ENCODE assay signal across 8 cellular contexts in genomic region chr16:30557397-30557949, GRCh38. TPM values are rescaled to one million over a fixed set of nuclear protein-coding genes. Genes with fewer than 3 reads are reported as not detected.
DNase-seq lines count a peak whose midpoint lies in the region; ATAC-seq, FAIRE-seq and TF ChIP-seq lines count a peak whose summit lies in the region.

No MANE protein-coding gene starts in this region.

- no peak overlapping the region for H4K8ac ChIP-seq in H1 (ENCODE audit: extremely low read depth, insufficient read depth, low read length)

- H2AK5ac ChIP-seq in H1 (ENCODE audit: low read depth, low read length) = no peak overlapping the region

- peak overlapping the region; percentile 90 for H3K4me3 ChIP-seq in CD8-positive, alpha-beta memory T cell (ENCODE audit: low read length)
- peak overlapping the region; percentile 58 to 86 (median 76) for H3K4me3 ChIP-seq in H1 (ENCODE audit: extremely low read depth in 1 of 4, insufficient read depth in 2 of 4, low read depth in 3 of 4, low read length in 4 of 4)

- H3K27me3 ChIP-seq in CD8-positive, alpha-beta memory T cell (ENCODE audit: insufficient read depth, low read length, poor library complexity, severe bottlenecking) = no peaks in the 10 kb centered on the region
- H3K27me3 ChIP-seq in H1 (replicated peaks in 1 of 4; ENCODE audit: control insufficient read depth in 3 of 4, extremely low read depth in 1 of 4, insufficient read depth in 3 of 4, low read length in 3 of 4) = peaks cover 0 to 3% (median 1%) of the 10 kb centered on the region in 4 experiments; a peak in 1 of 7 replicates

- no peak overlapping the region for H4K91ac ChIP-seq in H1 (replicated peaks; ENCODE audit: insufficient read length, low read length)

- TF ChIP-seq CTCF in RWPE1 (conservative IDR thresholded peaks at IDR 0.05; ENCODE audit: low read depth) (no peak), H1 (IDR thresholded peaks at IDR 0.05; ENCODE audit: control extremely low read depth in 1 of 3, insufficient read depth in 1 of 3, low read depth in 1 of 3, low read length in 3 of 3) (no peak)

- no peaks in the 10 kb centered on the region for H3K79me1 ChIP-seq in H1 (ENCODE audit: low read depth, low read length)

- H3K36me3 Mint-ChIP-seq in CD8-positive, alpha-beta memory T cell = peaks cover 0 to 38% (median 2%) of the 10 kb centered on the region in 3 donors
- H3K36me3 Mint-ChIP-seq in naive thymus-derived CD8-positive, alpha-beta T cell = peaks cover 0 to 27% (median 0%) of the 10 kb centered on the region in 3 donors

- DNase-seq in CD8-positive, alpha-beta memory T cell = no peak
- DNase-seq in RWPE1 (ENCODE audit: low spot score) (no peak), H1 (ENCODE audit: low read depth in 1 of 2, low spot score in 2 of 2) (no peak), putamen (ENCODE audit: low spot score) (no peak), GOT3 (lab: John Stamatoyannopoulos, UW) (no peak), ACHN (no peak)
- DNase-seq in naive thymus-derived CD8-positive, alpha-beta T cell = peak in 2 of 10 donors; percentile 23 to 29

- TF ChIP-seq EP300 in H1 (IDR thresholded peaks at IDR 0.05; ENCODE audit: borderline replicate concordance in 1 of 2, low read depth in 2 of 2, low read length in 2 of 2) = no peak

- no peak for FAIRE-seq in H1 (lab: Jason Lieb, UNC)

- peaks cover 15% of the 10 kb centered on the region for H3K36me3 ChIP-seq in CD8-positive, alpha-beta memory T cell (ENCODE audit: insufficient read depth, low read length)
- H3K36me3 ChIP-seq in H1 (ENCODE audit: control insufficient read depth in 2 of 4, insufficient read depth in 4 of 4, low read length in 3 of 4) = peaks cover 3 to 8% (median 5%) of the 10 kb centered on the region in 4 experiments; a peak in 4 of 8 replicates

- H3K56ac ChIP-seq in H1 (replicated peaks; ENCODE audit: insufficient read length, low read depth, low read length) = no peak overlapping the region

- peak; percentile 4 for ATAC-seq in GM21723 (IDR thresholded peaks at IDR 0.05; ENCODE audit: unreplicated experiment)
- no peak for ATAC-seq in naive thymus-derived CD8-positive, alpha-beta T cell

- H3K79me2 ChIP-seq in H1 (ENCODE audit: control insufficient read depth in 1 of 2, insufficient read depth in 2 of 2, low read length in 2 of 2) = no peaks in the 10 kb centered on the region

- WGBS in H1 (ENCODE audit: extremely low coverage in 1 of 2, insufficient coverage in 1 of 2, insufficient read length in 1 of 2, insufficient replicate concordance in 2 of 2, low coverage in 1 of 2, low lambda C conversion rate in 2 of 2, missing lambda C conversion rate in 1 of 2), 2 experiments = 13% methylated on average over 25 of the region's 25 CpGs; no CpG with 5 or more reads in 1 of the 2 experiments

- peak overlapping the region; percentile 87 to 97 (median 92) for H3K27ac Mint-ChIP-seq in CD8-positive, alpha-beta memory T cell
- peak overlapping the region; percentile 82 to 97 (median 94) for H3K27ac Mint-ChIP-seq in naive thymus-derived CD8-positive, alpha-beta T cell

- H3K4me1 ChIP-seq in CD8-positive, alpha-beta memory T cell (ENCODE audit: insufficient read depth, low read length) = peaks cover 34% of the 10 kb centered on the region
- H3K4me1 ChIP-seq in H1 (replicated peaks in 1 of 4; ENCODE audit: control insufficient read depth in 3 of 4, insufficient read depth in 4 of 4, low read length in 3 of 4) = peaks cover 0 to 5% (median 2%) of the 10 kb centered on the region in 4 experiments; a peak in 2 of 7 replicates

- H3K4me2 ChIP-seq in H1 (ENCODE audit: insufficient read depth in 1 of 2, low read depth in 2 of 2, low read length in 2 of 2) = peak overlapping the region; percentile 48 to 83

- H2BK5ac ChIP-seq in H1 (ENCODE audit: low read depth, low read length) = peak overlapping the region; percentile 88; the same call in 1 of the 2 replicates

- peak overlapping the region; percentile 85 to 95 (median 89) for H3K4me3 Mint-ChIP-seq in CD8-positive, alpha-beta memory T cell
- H3K4me3 Mint-ChIP-seq in naive thymus-derived CD8-positive, alpha-beta T cell = peak overlapping the region; percentile 82 to 93 (median 86)

- H2BK20ac ChIP-seq in H1 (ENCODE audit: low read length) = no peak overlapping the region

- peak overlapping the region in 3 of 4 experiments; percentile 43 to 66 (median 58); a peak in 5 of 7 replicates for H3K9ac ChIP-seq in H1 (replicated peaks in 1 of 4; ENCODE audit: extremely low read depth in 1 of 4, low read depth in 3 of 4, low read length in 3 of 4)

- CTCF ChIA-PET in CD8-positive, alpha-beta memory T cell (lab: Charles Lee) = interaction anchor here (0.8 to 3.2 kb wide), 14 partner anchors 8 to 128 kb away, joined by 3 to 69 read pairs (median 6); partner anchors contain the start of genes DCTPP1, ZNF688 and ZNF747
- CTCF ChIA-PET in RWPE1 (lab: Yijun Ruan, JAX) = interaction anchor here (0.6 to 1.9 kb wide), 7 partner anchors 22 to 466 kb away, joined by 3 to 11 read pairs (median 4); partner anchors contain the start of gene DCTPP1
- CTCF ChIA-PET in H1 (lab: Charles Lee; ENCODE audit: partially characterized antibody) = interaction anchor here (0.7 to 3.1 kb wide), 10 partner anchors 16 to 123 kb away, joined by 3 to 23 read pairs (median 4); partner anchors contain the start of gene ZNF747

- peaks cover 0 to 2% of the 10 kb centered on the region in 2 donors for H3K27me3 Mint-ChIP-seq in CD8-positive, alpha-beta memory T cell
- H3K27me3 Mint-ChIP-seq in naive thymus-derived CD8-positive, alpha-beta T cell = no peaks in the 10 kb centered on the region

- H3K9me3 Mint-ChIP-seq in CD8-positive, alpha-beta memory T cell = no peaks in the 10 kb centered on the region
- H3K9me3 Mint-ChIP-seq in naive thymus-derived CD8-positive, alpha-beta T cell = no peaks in the 10 kb centered on the region

- H2BK15ac ChIP-seq in H1 (ENCODE audit: low read length) = no peak overlapping the region

- H3K27ac ChIP-seq in CD8-positive, alpha-beta memory T cell (ENCODE audit: low read depth, low read length) = peak overlapping the region; percentile 93
- H3K27ac ChIP-seq in RWPE1 = peak overlapping the region; percentile 90
- H3K27ac ChIP-seq in H1 (ENCODE audit: low read depth, low read length) = 0 out of 2 replicates have a peak overlapping the region, but pooled peaks have one; percentile 60

- peaks cover 7% of the 10 kb centered on the region; the same call in 1 of the 2 replicates for H3K23me2 ChIP-seq in H1 (ENCODE audit: low read depth, low read length)

- H3K14ac ChIP-seq in H1 (ENCODE audit: insufficient read length) = no peak overlapping the region

- no peak overlapping the region for H4K5ac ChIP-seq in H1 (ENCODE audit: insufficient read length, low read depth, low read length)

- in situ Hi-C loops in ACHN (cut with HindIII; ENCODE audit: low pct_ligation_motif_present, low pct_unique_long_range_greater_than_20kb, low sequenced_read_pairs) = no loop called here

- H2AFZ ChIP-seq in H1 (ENCODE audit: low read length) = no peak overlapping the region

- 0 out of 3 replicates have a peak, but pooled peaks of 1 of the 2 experiments have one; percentile 20 for TF ChIP-seq POLR2A in H1 (IDR thresholded peaks at IDR 0.05; ENCODE audit: control extremely low read depth in 1 of 2, low read depth in 2 of 2, low read length in 2 of 2)

- H3K9me3 ChIP-seq in CD8-positive, alpha-beta memory T cell (ENCODE audit: low read length) = no peaks in the 10 kb centered on the region
- no peaks in the 10 kb centered on the region for H3K9me3 ChIP-seq in H1 (ENCODE audit: insufficient read depth in 2 of 2, low read depth in 1 of 2, low read length in 1 of 2)

- TF ChIP-seq RAD21 in H1 (IDR thresholded peaks at IDR 0.05 in 1 of 2, conservative IDR thresholded peaks at IDR 0.05 in 1 of 2; ENCODE audit: low read depth in 2 of 2, low read length in 2 of 2) = no peak

- H3K4ac ChIP-seq in H1 (replicated peaks; ENCODE audit: insufficient read length, low read depth, low read length) = no peak overlapping the region

- peaks cover 0 to 4% of the 10 kb centered on the region in 2 experiments for H4K20me1 ChIP-seq in H1 (replicated peaks in 1 of 2; ENCODE audit: control insufficient read depth in 1 of 2, insufficient read depth in 2 of 2, low read length in 2 of 2)

- no peak overlapping the region for H3K23ac ChIP-seq in H1 (ENCODE audit: insufficient read length)

- peaks cover 45 to 70% (median 47%) of the 10 kb centered on the region in 3 donors for H3K4me1 Mint-ChIP-seq in CD8-positive, alpha-beta memory T cell
- peaks cover 14 to 60% (median 54%) of the 10 kb centered on the region in 4 donors for H3K4me1 Mint-ChIP-seq in naive thymus-derived CD8-positive, alpha-beta T cell

- no peak overlapping the region for H2BK12ac ChIP-seq in H1 (ENCODE audit: low read depth, low read length)

- POLR2A ChIA-PET in CD8-positive, alpha-beta memory T cell (lab: Charles Lee) = interaction anchor here (0.6 to 6.7 kb wide), 13 partner anchors 12 to 140 kb away, joined by 3 to 71 read pairs (median 4); partner anchors contain the start of genes FBRS, ZNF688 and ZNF747
- POLR2A ChIA-PET in RWPE1 (lab: Yijun Ruan, JAX; ENCODE audit: low non-redundant PET) = interaction anchor here (0.5 to 1.9 kb wide), 3 partner anchors 22 to 127 kb away, joined by 3 to 7 read pairs (median 4); partner anchors contain the start of gene DCTPP1
- POLR2A ChIA-PET in H1 (lab: Charles Lee; ENCODE audit: partially characterized antibody) = interaction anchor here (0.9 to 8.4 kb wide), 18 partner anchors 10 to 140 kb away, joined by 3 to 121 read pairs (median 6); partner anchors contain the start of genes PRR14, ZNF688, ZNF689 and ZNF747
- POLR2A ChIA-PET in naive thymus-derived CD8-positive, alpha-beta T cell (lab: Charles Lee) = interaction anchor here (0.6 to 3.5 kb wide), 28 partner anchors 8 to 1744 kb away, joined by 3 to 131 read pairs (median 6); partner anchors contain the start of genes ALDOA, DCTPP1, FBRS and PRR14

- H3K18ac ChIP-seq in H1 (ENCODE audit: extremely low read depth, low read length) = peak overlapping the region; percentile 78; the same call in 1 of the 2 replicates

- no peak overlapping the region for H2BK120ac ChIP-seq in H1 (replicated peaks; ENCODE audit: low read depth, low read length)

RNA-seq across cellular contexts. Expression of gene ZNF764, which starts 0.7 kb away (rescaled TPM):
- total RNA-seq in CD8-positive, alpha-beta memory T cell = 10 to 100 TPM; 15.1 to 15.7 TPM
- 8.9 TPM for polyA plus RNA-seq in CD8-positive, alpha-beta memory T cell
- total RNA-seq in H1 (2021; fragmentation: NEBNext Ultra II Directional; extraction: Animal tissue kit (Norgen Biotek cat#: 25700)) = 7.7 and 8.4 TPM in 2 replicates
- polyA plus RNA-seq in H1 (2011; rRNA removed) = 5.7 and 8.3 TPM in 2 replicates
- polyA plus RNA-seq in H1 (2011; cell fraction: cytosol; rRNA removed) = 5.5 TPM
- 8.2 TPM for polyA plus RNA-seq in H1 (2011; cell fraction: nucleus; rRNA removed)
- 4.7 to 5.7 TPM (median 5.0 TPM) in 4 replicates for polyA plus RNA-seq in H1 (2012, experiment 1 of 2)
- polyA plus RNA-seq in H1 (2012, experiment 2 of 2) = 5.7 TPM
- polyA plus RNA-seq in H1 (2013, experiment 1 of 2) = 4.9 TPM
- 4.6 TPM for polyA plus RNA-seq in H1 (2013, experiment 2 of 2)
- 2.0 and 2.3 TPM in 2 replicates for polyA minus RNA-seq in H1 (2011; rRNA and poly(A)+ RNA removed)
- polyA minus RNA-seq in H1 (2011; cell fraction: cytosol; rRNA and poly(A)+ RNA removed) = 7.2 TPM
- 4.4 TPM for polyA minus RNA-seq in H1 (2011; cell fraction: nucleus; rRNA and poly(A)+ RNA removed)
- 10 to 100 TPM; 18.8 to 19.3 TPM for total RNA-seq in naive thymus-derived CD8-positive, alpha-beta T cell
- polyA plus RNA-seq in naive thymus-derived CD8-positive, alpha-beta T cell = 1 to 10 TPM; 3.6 to 6.5 (median 4.0) TPM

RNA-seq across cellular contexts. Expression of gene ZNF688, which starts 14.0 kb away (rescaled TPM):
- 10 to 100 TPM in 1 of 2 experiments, 1 to 10 TPM in 1; 9.6 to 10.8 TPM for total RNA-seq in CD8-positive, alpha-beta memory T cell
- polyA plus RNA-seq in CD8-positive, alpha-beta memory T cell = 28.5 TPM
- 3.5 and 3.7 TPM in 2 replicates for total RNA-seq in H1 (2021; fragmentation: NEBNext Ultra II Directional; extraction: Animal tissue kit (Norgen Biotek cat#: 25700))
- 2.7 and 6.3 TPM in 2 replicates for polyA plus RNA-seq in H1 (2011; rRNA removed)
- polyA plus RNA-seq in H1 (2011; cell fraction: cytosol; rRNA removed) = 3.3 TPM
- polyA plus RNA-seq in H1 (2011; cell fraction: nucleus; rRNA removed) = 5.4 TPM
- polyA plus RNA-seq in H1 (2012, experiment 1 of 2) = 3.0 to 4.6 TPM (median 3.6 TPM) in 4 replicates
- 1.7 TPM for polyA plus RNA-seq in H1 (2012, experiment 2 of 2)
- polyA plus RNA-seq in H1 (2013, experiment 1 of 2) = 3.8 TPM
- 2.6 TPM for polyA plus RNA-seq in H1 (2013, experiment 2 of 2)
- polyA minus RNA-seq in H1 (2011; rRNA and poly(A)+ RNA removed) = 0.63 TPM in 2 replicates
- 3.4 TPM for polyA minus RNA-seq in H1 (2011; cell fraction: cytosol; rRNA and poly(A)+ RNA removed)
- 3.1 TPM for polyA minus RNA-seq in H1 (2011; cell fraction: nucleus; rRNA and poly(A)+ RNA removed)
- total RNA-seq in naive thymus-derived CD8-positive, alpha-beta T cell = 10 to 100 TPM; 19.9 to 21.2 TPM
- 10 to 100 TPM; 21.2 to 22.0 (median 21.7) TPM for polyA plus RNA-seq in naive thymus-derived CD8-positive, alpha-beta T cell

RNA-seq across cellular contexts. Expression of gene ZNF747, which starts 22.8 kb away (rescaled TPM):
- total RNA-seq in CD8-positive, alpha-beta memory T cell = 10 to 100 TPM; 13.5 to 17.0 TPM
- 8.4 TPM for polyA plus RNA-seq in CD8-positive, alpha-beta memory T cell
- 10.3 and 12.0 TPM in 2 replicates for total RNA-seq in H1 (2021; fragmentation: NEBNext Ultra II Directional; extraction: Animal tissue kit (Norgen Biotek cat#: 25700))
- polyA plus RNA-seq in H1 (2011; rRNA removed) = 9.9 and 10.7 TPM in 2 replicates
- polyA plus RNA-seq in H1 (2011; cell fraction: cytosol; rRNA removed) = 8.8 TPM
- 7.6 TPM for polyA plus RNA-seq in H1 (2011; cell fraction: nucleus; rRNA removed)
- polyA plus RNA-seq in H1 (2012, experiment 1 of 2) = 5.0 to 6.3 TPM (median 5.5 TPM) in 4 replicates
- 7.7 TPM for polyA plus RNA-seq in H1 (2012, experiment 2 of 2)
- 5.0 TPM for polyA plus RNA-seq in H1 (2013, experiment 1 of 2)
- 5.1 TPM for polyA plus RNA-seq in H1 (2013, experiment 2 of 2)
- polyA minus RNA-seq in H1 (2011; rRNA and poly(A)+ RNA removed) = 6.0 and 6.5 TPM in 2 replicates
- polyA minus RNA-seq in H1 (2011; cell fraction: cytosol; rRNA and poly(A)+ RNA removed) = 6.8 TPM
- polyA minus RNA-seq in H1 (2011; cell fraction: nucleus; rRNA and poly(A)+ RNA removed) = 11.6 TPM
- total RNA-seq in naive thymus-derived CD8-positive, alpha-beta T cell = 10 to 100 TPM; 21.8 to 21.9 TPM
- 10 to 100 TPM in 2 of 3 donors, 1 to 10 TPM in 1; 9.5 to 12.0 (median 11.4) TPM for polyA plus RNA-seq in naive thymus-derived CD8-positive, alpha-beta T cell

RNA-seq across cellular contexts. Expression of gene ZNF785, which starts 28.0 kb away (rescaled TPM):
- 10 to 100 TPM; 10.9 to 13.0 TPM for total RNA-seq in CD8-positive, alpha-beta memory T cell
- polyA plus RNA-seq in CD8-positive, alpha-beta memory T cell = 4.8 TPM
- total RNA-seq in H1 (2021; fragmentation: NEBNext Ultra II Directional; extraction: Animal tissue kit (Norgen Biotek cat#: 25700)) = 12.9 and 14.8 TPM in 2 replicates
- 8.6 and 11.7 TPM in 2 replicates for polyA plus RNA-seq in H1 (2011; rRNA removed)
- polyA plus RNA-seq in H1 (2011; cell fraction: cytosol; rRNA removed) = 13.3 TPM
- 14.2 TPM for polyA plus RNA-seq in H1 (2011; cell fraction: nucleus; rRNA removed)
- polyA plus RNA-seq in H1 (2012, experiment 1 of 2) = 7.3 to 12.2 TPM (median 10.2 TPM) in 4 replicates
- polyA plus RNA-seq in H1 (2012, experiment 2 of 2) = 5.7 TPM
- 8.0 TPM for polyA plus RNA-seq in H1 (2013, experiment 1 of 2)
- polyA plus RNA-seq in H1 (2013, experiment 2 of 2) = 7.3 TPM
- polyA minus RNA-seq in H1 (2011; rRNA and poly(A)+ RNA removed) = 6.1 and 6.8 TPM in 2 replicates
- polyA minus RNA-seq in H1 (2011; cell fraction: cytosol; rRNA and poly(A)+ RNA removed) = 6.2 TPM
- 14.3 TPM for polyA minus RNA-seq in H1 (2011; cell fraction: nucleus; rRNA and poly(A)+ RNA removed)
- total RNA-seq in naive thymus-derived CD8-positive, alpha-beta T cell = 10 to 100 TPM; 22.8 to 23.3 TPM
- polyA plus RNA-seq in naive thymus-derived CD8-positive, alpha-beta T cell = 1 to 10 TPM; 1.6 to 3.5 (median 3.4) TPM

RNA-seq across cellular contexts. Expression of gene ZNF768, which starts 31.1 kb away (rescaled TPM):
- 10 to 100 TPM; 13.5 to 15.1 TPM for total RNA-seq in CD8-positive, alpha-beta memory T cell
- polyA plus RNA-seq in CD8-positive, alpha-beta memory T cell = 2.5 TPM
- 34.7 and 36.1 TPM in 2 replicates for total RNA-seq in H1 (2021; fragmentation: NEBNext Ultra II Directional; extraction: Animal tissue kit (Norgen Biotek cat#: 25700))
- 47.7 and 63.3 TPM in 2 replicates for polyA plus RNA-seq in H1 (2011; rRNA removed)
- polyA plus RNA-seq in H1 (2011; cell fraction: cytosol; rRNA removed) = 42.8 TPM
- polyA plus RNA-seq in H1 (2011; cell fraction: nucleus; rRNA removed) = 40.0 TPM
- polyA plus RNA-seq in H1 (2012, experiment 1 of 2) = 25.3 to 31.6 TPM (median 27.9 TPM) in 4 replicates
- 28.8 TPM for polyA plus RNA-seq in H1 (2012, experiment 2 of 2)
- 26.6 TPM for polyA plus RNA-seq in H1 (2013, experiment 1 of 2)
- 28.4 TPM for polyA plus RNA-seq in H1 (2013, experiment 2 of 2)
- 14.0 and 14.1 TPM in 2 replicates for polyA minus RNA-seq in H1 (2011; rRNA and poly(A)+ RNA removed)
- polyA minus RNA-seq in H1 (2011; cell fraction: cytosol; rRNA and poly(A)+ RNA removed) = 29.0 TPM
- 15.6 TPM for polyA minus RNA-seq in H1 (2011; cell fraction: nucleus; rRNA and poly(A)+ RNA removed)
- 1 to 10 TPM; 8.3 to 8.5 TPM for total RNA-seq in naive thymus-derived CD8-positive, alpha-beta T cell
- 1 to 10 TPM; 1.1 to 2.1 (median 1.5) TPM for polyA plus RNA-seq in naive thymus-derived CD8-positive, alpha-beta T cell
